ENCODE assay signal across 8 cellular contexts in genomic region chr14:22386924-22387775, GRCh38.
DNase-seq lines count a peak whose midpoint lies in the region; ATAC-seq, FAIRE-seq and TF ChIP-seq lines count a peak whose summit lies in the region.

No MANE protein-coding gene starts in this region.

- peak overlapping the region; percentile 95 for H2AFZ ChIP-seq in OCI-LY7 (ENCODE audit: low read length)
- H2AFZ ChIP-seq in HepG2 (ENCODE audit: low read length), result no peak overlapping the region

- in situ Hi-C loops in HepG2 (cut with HindIII; ENCODE audit: extremely low pct_ligation_motif_present, low pct_unique_long_range_greater_than_20kb), result no loop called here

- H3K4me3 ChIP-seq in OCI-LY7 (ENCODE audit: low read depth, low read length, poor library complexity, severe bottlenecking) (peak overlapping the region; percentile 33), colonic mucosa (no peak overlapping the region), HepG2 (replicated peaks in 1 of 3; ENCODE audit: insufficient read depth in 1 of 3, low read depth in 2 of 3, low read length in 3 of 3) (no peak overlapping the region), tibial nerve (no peak overlapping the region)

- DNase-seq in DMS153 treated with DMSO at 0.1 percent for 48 hours (lab: John Stamatoyannopoulos, UW; ENCODE audit: unreplicated experiment) (peak; percentile 44), HuH-7.5 (ENCODE audit: low spot score) (peak; percentile 33), OCI-LY7 (ENCODE audit: low spot score) (peak; percentile 93), colonic mucosa (peak; percentile 81), HepG2 (ENCODE audit: low spot score) (peak; percentile 88), tibial nerve (ENCODE audit: low spot score in 2 of 2) (peak; percentile 35 to 95)

- CTCF ChIA-PET in OCI-LY7 (lab: Charles Lee; ENCODE audit: unreplicated experiment) (interaction anchor here (1.0 kb wide), 1 partner anchor 47 kb away, joined by 6 read pairs; no protein-coding TSS in a partner anchor), HepG2 (lab: Yijun Ruan, JAX; ENCODE audit: low intra/inter-chr PET ratio, low total read pairs) (interaction anchor here (0.5 to 3.2 kb wide), 11 partner anchors 45 to 595 kb away, joined by 3 to 32 read pairs (median 5); no protein-coding TSS in a partner anchor)

- POLR2A ChIA-PET in OCI-LY7 (lab: Charles Lee) (no interaction called here), HepG2 (lab: Yijun Ruan, JAX) (no interaction called here)

- no TSS peak for BruUV-seq in OCI-LY7 (replicated peaks; lab: Mats Ljungman, UMichigan)
- no TSS peak for BruUV-seq in HepG2 (replicated peaks; lab: Mats Ljungman, UMichigan)

- H3K9ac ChIP-seq in colonic mucosa (ENCODE audit: low read depth in 2 of 2, low read length in 2 of 2) (no peak overlapping the region), HepG2 (ENCODE audit: insufficient read depth, low read depth, low read length) (no peak overlapping the region)

- peaks cover 94% of the 10 kb centered on the region for H3K4me1 ChIP-seq in OCI-LY7 (ENCODE audit: insufficient read depth, low read length, poor library complexity, severe bottlenecking)
- H3K4me1 ChIP-seq in colonic mucosa, result no peaks in the 10 kb centered on the region
- no peaks in the 10 kb centered on the region for H3K4me1 ChIP-seq in HepG2 (ENCODE audit: insufficient read depth, low read length)
- H3K4me1 ChIP-seq in tibial nerve, result peaks cover 0 to 6% (median 0%) of the 10 kb centered on the region in 4 donors

- peak overlapping the region; percentile 66 for H3K4me2 ChIP-seq in OCI-LY7 (ENCODE audit: low read length)
- no peak overlapping the region for H3K4me2 ChIP-seq in HepG2 (ENCODE audit: low read depth, low read length)

- ATAC-seq in HepG2, result peak; percentile 77
- no peak for ATAC-seq in GM19328 (IDR thresholded peaks at IDR 0.05; ENCODE audit: unreplicated experiment)
- ATAC-seq in GM21723 (IDR thresholded peaks at IDR 0.05; ENCODE audit: unreplicated experiment), result no peak

- no peaks in the 10 kb centered on the region for H3K36me3 ChIP-seq in OCI-LY7 (ENCODE audit: insufficient read depth, low read length)
- no peaks in the 10 kb centered on the region for H3K36me3 ChIP-seq in colonic mucosa
- H3K36me3 ChIP-seq in HepG2 (replicated peaks in 1 of 2; ENCODE audit: control insufficient read depth in 1 of 2, insufficient read depth in 2 of 2, low read length in 2 of 2), result no peaks in the 10 kb centered on the region
- H3K36me3 ChIP-seq in tibial nerve, result no peaks in the 10 kb centered on the region

- FAIRE-seq in HepG2 (lab: Jason Lieb, UNC), result peak; percentile 95

- TF ChIP-seq RAD21 in HepG2 (CRISPR knock-in tag; IDR thresholded peaks at IDR 0.05), result peak; percentile 84

- no peaks in the 10 kb centered on the region for H3K9me2 ChIP-seq in OCI-LY7 (ENCODE audit: insufficient read depth, low read length)

- intact Hi-C loops in OCI-LY7 (cut with micrococcal nuclease; ENCODE audit: unreplicated experiment) (loop anchor here (1.0 to 2.0 kb wide), 7 partner anchors 47 to 466 kb away; no protein-coding TSS in a partner anchor), colonic mucosa (cut with DNase I) (loop anchor here (10.0 kb wide), 1 partner anchor 268 kb away; no protein-coding TSS in a partner anchor), HepG2 (cut with micrococcal nuclease; ENCODE audit: unreplicated experiment) (loop anchor here (1.0 to 10.0 kb wide), 5 partner anchors 47 to 465 kb away; no protein-coding TSS in a partner anchor)

- TF ChIP-seq EP300 in HepG2 (IDR thresholded peaks at IDR 0.05; ENCODE audit: low read depth in 2 of 2, low read length in 2 of 2), result no peak
- TF ChIP-seq EP300 in HepG2 (CRISPR knock-in tag; IDR thresholded peaks at IDR 0.05; ENCODE audit: borderline replicate concordance), result no peak
- no peak for TF ChIP-seq EP300 in tibial nerve (IDR thresholded peaks at IDR 0.05)

- TF ChIP-seq CTCF in OCI-LY7 (conservative IDR thresholded peaks at IDR 0.05; ENCODE audit: low read length), result peak; percentile 94
- TF ChIP-seq CTCF in colonic mucosa (IDR thresholded peaks at IDR 0.05), result peak; percentile 75
- TF ChIP-seq CTCF in HepG2 (CRISPR knock-in tag; IDR thresholded peaks at IDR 0.05), result peak; percentile 97
- TF ChIP-seq CTCF in tibial nerve (IDR thresholded peaks at IDR 0.05), result peak; percentile 64 to 87 (median 78)

- no peaks in the 10 kb centered on the region for H3K27me3 ChIP-seq in colonic mucosa
- H3K27me3 ChIP-seq in HepG2 (ENCODE audit: control insufficient read depth in 1 of 2, insufficient read depth in 2 of 2, low read length in 2 of 2), result peaks cover 0 to 10% of the 10 kb centered on the region in 2 experiments; a peak in 2 of 5 replicates
- H3K27me3 ChIP-seq in tibial nerve, result peaks cover 0 to 12% of the 10 kb centered on the region in 2 donors

- H4K20me1 ChIP-seq in OCI-LY7 (ENCODE audit: insufficient read depth, low read length) (no peaks in the 10 kb centered on the region), HepG2 (ENCODE audit: insufficient read depth, low read length) (no peaks in the 10 kb centered on the region)

- TF ChIP-seq POLR2A in HepG2 (IDR thresholded peaks at IDR 0.05; ENCODE audit: insufficient read depth in 1 of 2, low read depth in 2 of 2, low read length in 2 of 2) (no peak), tibial nerve (IDR thresholded peaks at IDR 0.05) (no peak)

- H3K79me2 ChIP-seq in OCI-LY7 (ENCODE audit: insufficient read depth, low read depth, low read length), result no peaks in the 10 kb centered on the region
- H3K79me2 ChIP-seq in HepG2 (ENCODE audit: insufficient read depth, low read length), result no peaks in the 10 kb centered on the region

- H3K9me3 ChIP-seq in OCI-LY7 (ENCODE audit: low read length), result no peaks in the 10 kb centered on the region
- H3K9me3 ChIP-seq in colonic mucosa, result no peaks in the 10 kb centered on the region
- no peaks in the 10 kb centered on the region for H3K9me3 ChIP-seq in HepG2 (ENCODE audit: low read length)
- no peaks in the 10 kb centered on the region for H3K9me3 ChIP-seq in tibial nerve

- WGBS in HepG2 (ENCODE audit: low lambda C conversion rate), result 26% methylated on average over 22 of the region's 22 CpGs
- WGBS in tibial nerve, 2 donors, result 53% methylated on average over 22 of the region's 22 CpGs

- H3K27ac ChIP-seq in OCI-LY7 (ENCODE audit: low read depth, low read length, poor library complexity, severe bottlenecking) (peak overlapping the region; percentile 49), colonic mucosa (no peak overlapping the region), HepG2 (ENCODE audit: extremely low read length, insufficient read depth, low read length) (no peak overlapping the region), tibial nerve (no peak overlapping the region)

TF ChIP-seq in HepG2, 621 proteins besides CTCF, POLR2A, EP300 and RAD21 (continues in another document):
- TF ChIP-seq DNMT3B (CRISPR knock-in tag; conservative IDR thresholded peaks at IDR 0.05) (peak; percentile 52; the same call in 1 of the 2 replicates), RBM39 (IDR thresholded peaks at IDR 0.05; ENCODE audit: low read depth, low read length, poor library complexity, severe bottlenecking) (no peak), EZH2 (conservative IDR thresholded peaks at IDR 0.05; ENCODE audit: low read depth, low read length) (0 out of 2 replicates have a peak, but pooled peaks have one; percentile 70), ZBTB14 (CRISPR knock-in tag; IDR thresholded peaks at IDR 0.05) (no peak), RERE (CRISPR knock-in tag; IDR thresholded peaks at IDR 0.05; ENCODE audit: low read depth) (no peak)

Comparison
In these comparisons a context has a peak if more than half of its experiments do, and no peak if none do; other contexts are left out.
1. DNase-seq: peak in every context shown above with its lines; median percentile 93 in OCI-LY7; 88 in HepG2; 81 in colonic mucosa; 65 in tibial nerve; 44 in DMS153 treated with DMSO at 0.1 percent for 48 hours; 33 in HuH-7.5.